25 cellular contexts compared by ENCODE assay signal in the genomic region with DNA sequence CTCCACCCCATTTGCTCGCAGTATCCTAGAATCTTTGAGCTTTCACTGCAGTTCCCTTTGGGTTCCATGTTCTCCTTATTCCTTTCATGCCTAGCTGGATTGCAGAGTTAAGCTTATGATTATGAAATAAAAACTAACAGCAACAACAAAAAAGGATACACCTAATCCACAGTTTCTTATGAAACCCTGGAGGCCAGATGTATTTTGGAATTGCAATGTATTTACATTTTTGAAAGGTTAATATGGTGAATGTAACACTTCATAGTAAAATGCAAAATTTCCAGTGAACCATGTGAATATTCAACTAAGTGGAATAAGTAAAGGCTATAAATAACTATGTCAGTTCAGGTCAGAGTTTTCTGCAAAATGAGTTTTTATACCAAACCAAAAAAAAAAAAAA.
A peak's percentile ranks its signal among the peaks of the same experiment; 100 is the strongest.
DNase-seq lines count a peak whose midpoint lies in the region; ATAC-seq and TF ChIP-seq lines count a peak whose summit lies in the region.
"Had no signal": no experiment of that assay in that cellular context is flagged by ENCODE, and none has a peak within 500 bp of the region (broad histone marks: within the 10 kb centered on the region; RNA-seq: fewer than 3 reads in every experiment).

No MANE protein-coding gene starts in this region.

- BruUV-seq in Panc1 (replicated peaks; lab: Mats Ljungman, UMichigan) = no TSS peak

- WGBS in transverse colon (ENCODE audit: low coverage in 1 of 2), 2 donors = 100% methylated on average over 1 of the region's 1 CpG; no CpG with 5 or more reads in 1 of the 2 donors

- peak overlapping the region; percentile 70; the same call in 1 of the 2 replicates for H3K27ac ChIP-seq in Panc1 (ENCODE audit: low read length)
- H3K27ac ChIP-seq in rectal smooth muscle tissue (ENCODE audit: low read depth, low read length) = peak overlapping the region; percentile 38
- H3K27ac ChIP-seq in transverse colon = peak overlapping the region; percentile 49 to 70 (median 57)
- H3K27ac ChIP-seq: PC-9 had no signal

- no peak overlapping the region for H3K9ac ChIP-seq in rectal smooth muscle tissue (ENCODE audit: low read length)

- no peak for TF ChIP-seq CTCF in Panc1 (IDR thresholded peaks at IDR 0.05)
- TF ChIP-seq CTCF in transverse colon (IDR thresholded peaks at IDR 0.05) = no peak

- DNase-seq in Panc1 (ENCODE audit: low read depth, low spot score) (no peak), amniotic epithelial cell (ENCODE audit: low read depth) (peak; percentile 74), transverse colon (no peak), NCI-H1417 (lab: John Stamatoyannopoulos, UW) (no peak)
- DNase-seq in activated CD4-positive, CD25-positive, alpha-beta regulatory T cell treated with anti-CD3 and anti-CD28 coated beads, Interleukin-2, amount 50 U/mL, for 72 hours = no peak
- DNase-seq: ACHN; BE2C; CD8-positive, alpha-beta memory T cell; DMS 273 treated with DMSO at 0.1 percent for 48 hours; DMS79; EL; GDM1; IMR-90; KG1; MG63; NCI-H1105 treated with DMSO at 0.1 percent for 48 hours; NCI-H446 treated with DMSO at 0.1 percent for 48 hours; NCI-H526; NCI-H82; NK-92 treated with Interleukin-12 subunit alpha and Interleukin-12 subunit beta, amount 100 ng/mL, for 24 hours; SHP77 treated with DMSO at 0.1 percent for 48 hours had no signal

- POLR2A ChIA-PET in Panc1 (lab: Charles Lee) = no interaction called here

- CTCF ChIA-PET in Panc1 (lab: Charles Lee) = no interaction called here

- H3K27me3 ChIP-seq in Panc1 (ENCODE audit: control insufficient read depth, insufficient read depth, low read length) = no peaks in the 10 kb centered on the region
- no peaks in the 10 kb centered on the region for H3K27me3 ChIP-seq in rectal smooth muscle tissue (ENCODE audit: control insufficient read depth, insufficient read depth, low read length)
- no peaks in the 10 kb centered on the region for H3K27me3 ChIP-seq in transverse colon
- H3K27me3 ChIP-seq: BE2C, MG63 had no signal

- TF ChIP-seq EP300 in transverse colon (IDR thresholded peaks at IDR 0.05; ENCODE audit: low read depth) = no peak

- intact Hi-C loops in Panc1 (cut with micrococcal nuclease; ENCODE audit: unreplicated experiment) = no loop called here
- intact Hi-C loops in transverse colon (cut with DNase I; ENCODE audit: low total_unique reads) = no loop called here

- in situ Hi-C loops in Panc1 (cut with HindIII; ENCODE audit: low pct_unique_long_range_greater_than_20kb, low sequenced_read_pairs) (no loop called here), transverse colon (cut with MboI; ENCODE audit: low pct_ligation_motif_present in 1 of 4, low pct_unique_long_range_greater_than_20kb in 1 of 4, low sequenced_read_pairs in 3 of 4) (no loop called here)

- H3K4me3 ChIP-seq in Panc1 (ENCODE audit: low read depth in 2 of 2, low read length in 2 of 2) (no peak overlapping the region), rectal smooth muscle tissue (ENCODE audit: low read length) (no peak overlapping the region), transverse colon (no peak overlapping the region)
- H3K4me3 ChIP-seq: GM12878, MG63, PC-9 had no signal

- ATAC-seq in Panc1 (no peak), GM18505 (IDR thresholded peaks at IDR 0.05; ENCODE audit: unreplicated experiment) (no peak)
- ATAC-seq: GM12878 had no signal

- peaks cover 21% of the 10 kb centered on the region for H3K4me1 ChIP-seq in Panc1 (ENCODE audit: control insufficient read depth, insufficient read depth, low read length)
- H3K4me1 ChIP-seq in rectal smooth muscle tissue (ENCODE audit: control insufficient read depth, insufficient read depth, low read length) = peaks cover 21% of the 10 kb centered on the region
- H3K4me1 ChIP-seq in transverse colon = peaks cover 8 to 18% (median 11%) of the 10 kb centered on the region in 4 donors
- H3K4me1 ChIP-seq: BE2C had no signal

- H3K9me3 ChIP-seq in Panc1 (ENCODE audit: control insufficient read depth, insufficient read depth, low read depth, low read length) (no peaks in the 10 kb centered on the region), transverse colon (no peaks in the 10 kb centered on the region)
- H3K9me3 ChIP-seq: BE2C, MG63 had no signal

- no peaks in the 10 kb centered on the region for H3K36me3 ChIP-seq in Panc1 (ENCODE audit: control insufficient read depth, insufficient read depth, low read length)
- H3K36me3 ChIP-seq in rectal smooth muscle tissue (ENCODE audit: control insufficient read depth, insufficient read depth, low read length) = no peaks in the 10 kb centered on the region
- H3K36me3 ChIP-seq in transverse colon = no peaks in the 10 kb centered on the region
- H3K36me3 ChIP-seq: BE2C, MG63 had no signal

- no peak for TF ChIP-seq POLR2A in transverse colon (IDR thresholded peaks at IDR 0.05)
- TF ChIP-seq POLR2A in GM18505 (IDR thresholded peaks at IDR 0.05; ENCODE audit: borderline replicate concordance, extremely low read depth, insufficient read depth, insufficient read length) = no peak
